In the genomic region with DNA sequence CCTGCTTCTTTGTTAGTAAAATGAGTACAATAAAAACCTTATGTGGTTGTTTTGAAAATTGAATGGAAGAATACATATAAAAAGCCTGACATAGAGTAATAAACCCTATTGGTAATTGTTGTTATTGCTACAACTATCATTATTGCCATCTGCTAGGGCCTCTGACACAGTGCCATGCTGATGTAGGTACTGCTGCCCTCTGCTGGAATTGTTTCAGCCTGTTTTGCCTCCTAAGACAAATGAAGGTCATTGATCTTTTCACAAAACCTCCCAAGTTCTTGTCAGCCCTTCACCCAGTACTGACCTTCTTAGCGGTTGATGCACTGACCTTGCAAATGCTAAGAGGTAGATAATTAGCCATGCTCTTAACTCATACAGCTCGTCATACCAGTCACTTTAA, we compare ENCODE assay signal across 8 cellular contexts.
DNase-seq lines count a peak whose midpoint lies in the region; ATAC-seq lines count a peak whose summit lies in the region.

No MANE protein-coding gene starts in this region.

- no peaks in the 10 kb centered on the region for H3K27me3 Mint-ChIP-seq in activated naive CD4-positive, alpha-beta T cell treated with anti-CD3 and anti-CD28 coated beads, Interleukin-2, amount 10 ng/mL, durations not matched to agents 7 days and 5 days

- CTCF ChIA-PET in activated naive CD4-positive, alpha-beta T cell treated with anti-CD3 and anti-CD28 coated beads, Interleukin-2, amount 10 ng/mL, durations not matched to agents 7 days and 5 days (lab: Charles Lee), result no interaction called here

- ATAC-seq in HG03196 (IDR thresholded peaks at IDR 0.05; ENCODE audit: unreplicated experiment) (peak; percentile 58), HG03439 (IDR thresholded peaks at IDR 0.05; ENCODE audit: unreplicated experiment) (no peak)

- no peaks in the 10 kb centered on the region for H3K9me3 Mint-ChIP-seq in activated naive CD4-positive, alpha-beta T cell treated with anti-CD3 and anti-CD28 coated beads, Interleukin-2, amount 10 ng/mL, durations not matched to agents 7 days and 5 days

- no peak overlapping the region for H3K4me3 ChIP-seq in SK-N-MC

- no peak overlapping the region for H3K27ac Mint-ChIP-seq in activated naive CD4-positive, alpha-beta T cell treated with anti-CD3 and anti-CD28 coated beads, Interleukin-2, amount 10 ng/mL, durations not matched to agents 7 days and 5 days

- H3K36me3 Mint-ChIP-seq in activated naive CD4-positive, alpha-beta T cell treated with anti-CD3 and anti-CD28 coated beads, Interleukin-2, amount 10 ng/mL, durations not matched to agents 7 days and 5 days, result no peaks in the 10 kb centered on the region

- peak; percentile 24 for DNase-seq in activated naive CD4-positive, alpha-beta T cell treated with anti-CD3 and anti-CD28 coated beads, Interleukin-2, amount 10 ng/mL, durations not matched to agents 7 days and 5 days
- no peak for DNase-seq in activated naive CD4-positive, alpha-beta T cell (lab: John Stamatoyannopoulos, UW)
- DNase-seq in SK-N-MC (ENCODE audit: low read depth, low spot score) (peak; percentile 16), kidney glomerular epithelial cell (lab: John Stamatoyannopoulos, UW) (peak; percentile 36), NCI-H1105 (lab: John Stamatoyannopoulos, UW) (no peak)
- no peak for DNase-seq in central memory CD4-positive, alpha-beta T cell

- H3K9ac ChIP-seq in SK-N-MC (ENCODE audit: insufficient read length), result no peak overlapping the region

- no peak overlapping the region for H3K27ac ChIP-seq in SK-N-MC

- no peak overlapping the region for H3K4me3 Mint-ChIP-seq in activated naive CD4-positive, alpha-beta T cell treated with anti-CD3 and anti-CD28 coated beads, Interleukin-2, amount 10 ng/mL, durations not matched to agents 7 days and 5 days

- H3K36me3 ChIP-seq in SK-N-MC (ENCODE audit: insufficient read depth, low read length), result no peaks in the 10 kb centered on the region

- no peaks in the 10 kb centered on the region for H3K9me3 ChIP-seq in SK-N-MC (ENCODE audit: low read depth, low read length)

- no peaks in the 10 kb centered on the region for H3K4me1 Mint-ChIP-seq in activated naive CD4-positive, alpha-beta T cell treated with anti-CD3 and anti-CD28 coated beads, Interleukin-2, amount 10 ng/mL, durations not matched to agents 7 days and 5 days

Comparison
In these comparisons a context has a peak if more than half of its experiments do, and no peak if none do; other contexts are left out.
1. DNase-seq: peak in activated naive CD4-positive, alpha-beta T cell treated with anti-CD3 and anti-CD28 coated beads, Interleukin-2, amount 10 ng/mL, durations not matched to agents 7 days and 5 days (single experiment), SK-N-MC (single experiment) and kidney glomerular epithelial cell (single experiment); none in activated naive CD4-positive, alpha-beta T cell (0 of 4), NCI-H1105 (single experiment) and central memory CD4-positive, alpha-beta T cell (single experiment).